ENCODE assay signal across 1 cellular context in genomic region chr3:94083261-94083660, GRCh38.
TF ChIP-seq lines count a peak whose summit lies in the region.

No MANE protein-coding gene starts in this region.

TF ChIP-seq in K562, 482 proteins besides CTCF, POLR2A, EP300 and RAD21:
- TF ChIP-seq CREB5 (CRISPR knock-in tag; IDR thresholded peaks at IDR 0.05) (no peak), PCBP2 (IDR thresholded peaks at IDR 0.05; ENCODE audit: low read depth, low read length, poor library complexity, severe bottlenecking) (no peak), TEAD1 (CRISPR knock-in tag; IDR thresholded peaks at IDR 0.05) (no peak), NFIC (IDR thresholded peaks at IDR 0.05) (no peak)
